Comparison of ENCODE assay signal across 23 cellular contexts in the genomic region with DNA sequence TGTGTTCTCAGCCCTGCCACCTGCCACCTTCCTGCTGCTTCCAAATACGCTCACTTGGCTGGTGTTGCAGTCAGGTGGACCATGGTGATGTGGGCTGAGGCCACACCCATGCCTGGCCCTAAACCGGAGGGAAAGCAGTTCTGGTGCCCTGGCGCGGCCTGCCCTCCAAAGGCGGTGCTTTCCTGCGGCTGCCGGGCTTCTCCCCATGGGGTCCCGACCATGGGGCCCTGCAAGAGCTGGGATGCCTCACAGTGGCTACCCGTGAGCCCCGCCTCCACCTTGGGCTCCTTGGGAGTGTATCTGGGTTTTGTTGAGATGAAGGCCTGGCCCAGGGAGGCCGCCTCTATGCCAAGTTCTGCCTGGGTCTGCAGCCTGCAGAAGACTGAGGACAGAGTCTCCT.
"Had no signal": no experiment of that assay in that cellular context is flagged by ENCODE, and none has a peak within 500 bp of the region (broad histone marks: within the 10 kb centered on the region; RNA-seq: fewer than 3 reads in every experiment).

No MANE protein-coding gene starts in this region.

- H3K36me3 ChIP-seq: MG63 had no signal

- H3K9me3 ChIP-seq: MG63, SJSA1 had no signal

- H3K27me3 ChIP-seq: MG63, SJSA1 had no signal

- H3K4me3 ChIP-seq: MG63, SJSA1, SK-N-MC had no signal

- DNase-seq: IMR-90, Karpas-422, KG1, NCI-H1092, NCI-H1105 treated with DMSO at 0.1 percent for 48 hours, NCI-H1417 treated with DMSO at 0.1 percent for 48 hours, NCI-H146, NCI-H1694 treated with DMSO at 0.1 percent for 48 hours, NCI-H1930, NCI-H2081, NCI-H2107, NCI-H345, NCI-H446 treated with DMSO at 0.1 percent for 48 hours, NCI-H510A treated with DMSO at 0.1 percent for 48 hours, NCI-H526, NCI-H82, Right ventricle myocardium superior, RPMI8226, SIG-M5 had no signal

- H3K4me1 ChIP-seq: SJSA1 had no signal

- H3K27ac ChIP-seq: SJSA1, SK-N-MC had no signal

- ATAC-seq: HepG2 had no signal
